ENCODE assay signal across 8 cellular contexts in genomic region chrX:153794018-153794896, GRCh38. TPM values are rescaled to one million over a fixed set of nuclear protein-coding genes. Genes with fewer than 3 reads are reported as not detected.
DNase-seq lines count a peak whose midpoint lies in the region; ATAC-seq and TF ChIP-seq lines count a peak whose summit lies in the region.

Gene IDH3G, minus strand, starts transcription at chrX:153794375. Its CDS starts 49 bp downstream, at chrX:153794326.
Gene SSR4, plus strand, starts transcription at chrX:153794668. Its CDS starts 20 bp downstream, at chrX:153794688.

- peak; percentile 92 for DNase-seq in CD14-positive monocyte (ENCODE audit: low spot score)
- peak; percentile 98 for DNase-seq in NCI-H82 (lab: John Stamatoyannopoulos, UW)
- DNase-seq in activated CD4-positive, alpha-beta memory T cell treated with anti-CD3 and anti-CD28 coated beads for 36 hours, result peak; percentile 95
- peak; percentile 82 to 93 (median 92) for DNase-seq in dorsolateral prefrontal cortex
- DNase-seq in stimulated activated CD4-positive, alpha-beta T cell treated with anti-CD3 and anti-CD28 coated beads, Interleukin-4, amount 100 ng/mL, for 24 hours, result peak; percentile 90

- peaks cover 0 to 3% (median 2%) of the 10 kb centered on the region in 4 donors for H3K9me3 ChIP-seq in liver (ENCODE audit: control insufficient read depth in 4 of 4, low read length in 3 of 4)

- TF ChIP-seq CTCF in CD14-positive monocyte (IDR thresholded peaks at IDR 0.05) (no peak), dorsolateral prefrontal cortex (IDR thresholded peaks at IDR 0.05 in 54 of 56, conservative IDR thresholded peaks at IDR 0.05 in 2 of 56; ENCODE audit: low read depth in 1 of 56, partially characterized antibody in 56 of 56) (peak in 36 of 56 donors; percentile 10 to 66 (median 36)), liver (IDR thresholded peaks at IDR 0.05; ENCODE audit: low read depth, low read length, missing input control) (no peak)

- ATAC-seq in GM19397 (IDR thresholded peaks at IDR 0.05; ENCODE audit: unreplicated experiment) (peak; percentile 90), HG03571 (IDR thresholded peaks at IDR 0.05; ENCODE audit: unreplicated experiment) (peak; percentile 88)

- peaks cover 0 to 13% (median 2%) of the 10 kb centered on the region in 3 donors for H3K27me3 Mint-ChIP-seq in CD14-positive monocyte (ENCODE audit: low read depth in 3 of 3)
- no peaks in the 10 kb centered on the region for H3K27me3 Mint-ChIP-seq in activated CD4-positive, alpha-beta memory T cell treated with anti-CD3 and anti-CD28 coated beads for 36 hours

- POLR2A ChIA-PET in activated CD4-positive, alpha-beta memory T cell treated with anti-CD3 and anti-CD28 coated beads for 36 hours (lab: Charles Lee), result interaction anchor here (0.9 to 1.6 kb wide), 4 partner anchors 12 to 131 kb away, joined by 3 to 17 read pairs (median 4); partner anchors contain the start of gene ARHGAP4

- H3K36me3 Mint-ChIP-seq in CD14-positive monocyte, result peaks cover 32 to 59% of the 10 kb centered on the region in 2 donors
- peaks cover 5% of the 10 kb centered on the region for H3K36me3 Mint-ChIP-seq in activated CD4-positive, alpha-beta memory T cell treated with anti-CD3 and anti-CD28 coated beads for 36 hours

- peak within 1 kb of the TSS; percentile 76 to 77 for H3K9ac ChIP-seq in liver (ENCODE audit: low read depth in 1 of 2, low read length in 2 of 2)

- CTCF ChIA-PET in activated CD4-positive, alpha-beta memory T cell treated with anti-CD3 and anti-CD28 coated beads for 36 hours (lab: Charles Lee), result interaction anchor here (0.8 to 1.3 kb wide), 7 partner anchors 28 to 153 kb away, joined by 3 to 6 read pairs (median 3); partner anchors contain the start of genes ARHGAP4 and SLC6A8

- H3K4me3 ChIP-seq in dorsolateral prefrontal cortex (peak within 1 kb of the TSS; percentile 49 to 84 (median 70)), liver (ENCODE audit: low read depth in 1 of 3, low read length in 3 of 3) (peak within 1 kb of the TSS; percentile 84 to 91 (median 87))

- peak within 1 kb of the TSS; percentile 92 to 95 (median 95) for H3K27ac Mint-ChIP-seq in CD14-positive monocyte
- H3K27ac Mint-ChIP-seq in activated CD4-positive, alpha-beta memory T cell treated with anti-CD3 and anti-CD28 coated beads for 36 hours, result peak within 1 kb of the TSS; percentile 80

- under 1% methylated on average over 90 of the region's 92 CpGs for WGBS in liver

- intact Hi-C loops in CD14-positive monocyte (cut with micrococcal nuclease), result loop anchor here (5.0 to 10.0 kb wide), 4 partner anchors 131 to 839 kb away; partner anchors contain the start of gene ARHGAP4 (in 2 of the 2)
- intact Hi-C loops in activated CD4-positive, alpha-beta memory T cell treated with anti-CD3 and anti-CD28 coated beads for 36 hours (cut with micrococcal nuclease), result loop anchor here (1.0 to 10.0 kb wide), 6 partner anchors 69 to 643 kb away; partner anchors contain the start of genes ABCD1, BCAP31, GDI1 and HAUS7
- intact Hi-C loops in dorsolateral prefrontal cortex (cut with DNase I), result loop anchor here in 1 of 2 donors (1.0 to 5.0 kb wide), 3 partner anchors 29 to 134 kb away; no protein-coding TSS in a partner anchor

- H3K9me3 Mint-ChIP-seq in CD14-positive monocyte, result peaks cover 0 to 52% (median 17%) of the 10 kb centered on the region in 7 donors
- H3K9me3 Mint-ChIP-seq in activated CD4-positive, alpha-beta memory T cell treated with anti-CD3 and anti-CD28 coated beads for 36 hours, result no peaks in the 10 kb centered on the region

- peak within 1 kb of the TSS; percentile 86 to 92 for H3K4me3 Mint-ChIP-seq in CD14-positive monocyte
- H3K4me3 Mint-ChIP-seq in activated CD4-positive, alpha-beta memory T cell treated with anti-CD3 and anti-CD28 coated beads for 36 hours, result peak within 1 kb of the TSS; percentile 90

- peaks cover 26% of the 10 kb centered on the region for H3K4me1 Mint-ChIP-seq in CD14-positive monocyte
- peaks cover 18% of the 10 kb centered on the region for H3K4me1 Mint-ChIP-seq in activated CD4-positive, alpha-beta memory T cell treated with anti-CD3 and anti-CD28 coated beads for 36 hours (ENCODE audit: low read depth)

- H3K27ac ChIP-seq in dorsolateral prefrontal cortex (peak within 1 kb of the TSS; percentile 63 to 97 (median 91)), liver (ENCODE audit: low read depth in 1 of 2, low read length in 2 of 2) (peak within 1 kb of the TSS; percentile 76 to 86)

- no peak for TF ChIP-seq RAD21 in liver (IDR thresholded peaks at IDR 0.05)

- peaks cover 8 to 25% (median 17%) of the 10 kb centered on the region in 4 donors for H3K4me1 ChIP-seq in liver (ENCODE audit: control insufficient read depth in 4 of 4, insufficient read depth in 4 of 4, low read length in 3 of 4)

- H3K27me3 ChIP-seq in dorsolateral prefrontal cortex, result peaks cover 0 to 83% (median 0%) of the 10 kb centered on the region in 45 donors
- no peaks in the 10 kb centered on the region for H3K27me3 ChIP-seq in liver (ENCODE audit: control insufficient read depth in 4 of 4, insufficient read depth in 4 of 4, low read length in 3 of 4)

- peaks cover 0 to 20% (median 4%) of the 10 kb centered on the region in 4 donors for H3K36me3 ChIP-seq in liver (ENCODE audit: control insufficient read depth in 4 of 4, insufficient read depth in 3 of 4, low read depth in 1 of 4, low read length in 3 of 4)

TF ChIP-seq in liver, 16 proteins besides CTCF, POLR2A, EP300 and RAD21:
- peak in 1 of 2 donors; percentile 14 for TF ChIP-seq EGR1 (IDR thresholded peaks at IDR 0.05; ENCODE audit: low read depth in 2 of 2)
- TF ChIP-seq SP1 (IDR thresholded peaks at IDR 0.05), result peak; percentile 64
- TF ChIP-seq YY1 (IDR thresholded peaks at IDR 0.05), result peak; percentile 98
- TF ChIP-seq NR2F2 (IDR thresholded peaks at IDR 0.05), result no peak
- TF ChIP-seq JUND (IDR thresholded peaks at IDR 0.05), result no peak
- TF ChIP-seq, protein P1, sequence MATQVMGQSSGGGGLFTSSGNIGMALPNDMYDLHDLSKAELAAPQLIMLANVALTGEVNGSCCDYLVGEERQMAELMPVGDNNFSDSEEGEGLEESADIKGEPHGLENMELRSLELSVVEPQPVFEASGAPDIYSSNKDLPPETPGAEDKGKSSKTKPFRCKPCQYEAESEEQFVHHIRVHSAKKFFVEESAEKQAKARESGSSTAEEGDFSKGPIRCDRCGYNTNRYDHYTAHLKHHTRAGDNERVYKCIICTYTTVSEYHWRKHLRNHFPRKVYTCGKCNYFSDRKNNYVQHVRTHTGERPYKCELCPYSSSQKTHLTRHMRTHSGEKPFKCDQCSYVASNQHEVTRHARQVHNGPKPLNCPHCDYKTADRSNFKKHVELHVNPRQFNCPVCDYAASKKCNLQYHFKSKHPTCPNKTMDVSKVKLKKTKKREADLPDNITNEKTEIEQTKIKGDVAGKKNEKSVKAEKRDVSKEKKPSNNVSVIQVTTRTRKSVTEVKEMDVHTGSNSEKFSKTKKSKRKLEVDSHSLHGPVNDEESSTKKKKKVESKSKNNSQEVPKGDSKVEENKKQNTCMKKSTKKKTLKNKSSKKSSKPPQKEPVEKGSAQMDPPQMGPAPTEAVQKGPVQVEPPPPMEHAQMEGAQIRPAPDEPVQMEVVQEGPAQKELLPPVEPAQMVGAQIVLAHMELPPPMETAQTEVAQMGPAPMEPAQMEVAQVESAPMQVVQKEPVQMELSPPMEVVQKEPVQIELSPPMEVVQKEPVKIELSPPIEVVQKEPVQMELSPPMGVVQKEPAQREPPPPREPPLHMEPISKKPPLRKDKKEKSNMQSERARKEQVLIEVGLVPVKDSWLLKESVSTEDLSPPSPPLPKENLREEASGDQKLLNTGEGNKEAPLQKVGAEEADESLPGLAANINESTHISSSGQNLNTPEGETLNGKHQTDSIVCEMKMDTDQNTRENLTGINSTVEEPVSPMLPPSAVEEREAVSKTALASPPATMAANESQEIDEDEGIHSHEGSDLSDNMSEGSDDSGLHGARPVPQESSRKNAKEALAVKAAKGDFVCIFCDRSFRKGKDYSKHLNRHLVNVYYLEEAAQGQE (IDR thresholded peaks at IDR 0.05), result peak; percentile 49
- TF ChIP-seq GABPA (IDR thresholded peaks at IDR 0.05 in 1 of 2, conservative IDR thresholded peaks at IDR 0.05 in 1 of 2), result peak in 1 of 2 donors; percentile 77
- peak; percentile 99 for TF ChIP-seq ZBTB33 (IDR thresholded peaks at IDR 0.05)
- TF ChIP-seq FOXA1 (IDR thresholded peaks at IDR 0.05), result no peak
- no peak for TF ChIP-seq FOXA2 (IDR thresholded peaks at IDR 0.05)
- no peak for TF ChIP-seq ATF3 (IDR thresholded peaks at IDR 0.05)

RNA-seq across cellular contexts. Expression of gene IDH3G, which starts in this region (rescaled TPM):
- 100 to 1,000 TPM; 115 to 130 TPM for polyA plus RNA-seq in CD14-positive monocyte
- 10 to 100 TPM; 45.9 to 51.5 TPM for total RNA-seq in activated CD4-positive, alpha-beta memory T cell treated with anti-CD3 and anti-CD28 coated beads for 36 hours
- total RNA-seq in dorsolateral prefrontal cortex, result 10 to 100 TPM; 35.7 to 90.5 (median 70.9) TPM
- total RNA-seq in liver, result 10 to 100 TPM; 23.3 to 30.1 TPM
- 10 to 100 TPM; 32.0 to 40.9 TPM for polyA plus RNA-seq in liver

RNA-seq across cellular contexts. Expression of gene SSR4, which starts in this region (rescaled TPM):
- polyA plus RNA-seq in CD14-positive monocyte, result 100 to 1,000 TPM; 362 to 419 TPM
- total RNA-seq in activated CD4-positive, alpha-beta memory T cell treated with anti-CD3 and anti-CD28 coated beads for 36 hours, result 100 to 1,000 TPM; 194 to 203 TPM
- 100 to 1,000 TPM in 14 of 120 experiments, 10 to 100 TPM in 106; 55.7 to 109 (median 84.8) TPM for total RNA-seq in dorsolateral prefrontal cortex
- total RNA-seq in liver, result 100 to 1,000 TPM; 125 to 150 TPM
- 100 to 1,000 TPM; 458 to 459 TPM for polyA plus RNA-seq in liver

Comparison
In these comparisons a context has a peak if more than half of its experiments do, and no peak if none do; other contexts are left out.
1. Peak in every context shown above with its lines: DNase-seq, ATAC-seq, H3K4me3 ChIP-seq and H3K27ac ChIP-seq.
2. CTCF ChIP-seq: peak in dorsolateral prefrontal cortex (36 of 56); none in CD14-positive monocyte (single experiment) and liver (single experiment).